In the genomic region with DNA sequence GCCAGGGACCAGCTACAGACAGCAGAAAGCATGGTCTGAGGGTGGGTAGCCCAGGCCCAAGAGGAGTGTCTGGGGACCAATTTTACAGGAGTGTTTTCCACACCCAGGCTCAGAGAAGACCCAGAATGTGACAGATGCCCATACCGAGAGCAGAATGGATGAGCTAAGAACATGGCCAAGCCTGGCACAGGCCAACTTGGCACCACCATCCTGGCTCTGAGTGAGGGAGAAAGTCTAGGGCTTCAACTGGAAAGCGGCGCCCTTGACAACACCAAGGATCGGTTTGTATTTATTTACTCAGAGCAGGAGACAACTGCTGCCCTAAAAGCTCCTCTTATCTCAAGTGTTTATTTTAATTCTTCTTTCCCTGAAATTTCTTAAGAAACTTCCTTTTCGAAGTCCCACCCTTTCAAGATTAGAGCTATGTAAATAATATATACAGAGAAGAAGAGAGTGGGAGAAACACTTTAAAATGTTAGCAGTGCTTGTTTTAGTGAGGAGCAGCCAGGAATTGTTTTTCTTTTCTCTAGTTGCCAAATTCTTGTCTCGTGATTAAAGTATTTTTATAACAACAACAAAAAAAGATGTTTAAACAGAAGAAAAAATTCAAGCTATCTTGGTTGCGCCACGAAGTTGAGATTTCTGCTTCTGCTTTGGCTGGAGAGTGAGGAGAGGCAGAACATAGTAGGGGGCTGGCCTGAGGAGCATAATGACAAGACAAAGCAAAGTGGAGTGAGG, we compare ENCODE assay signal across 10 cellular contexts. TPM values are rescaled to one million over a fixed set of nuclear protein-coding genes. Genes with fewer than 3 reads are reported as not detected.
A peak's percentile ranks its signal among the peaks of the same experiment; 100 is the strongest.
DNase-seq lines count a peak whose midpoint lies in the region; ATAC-seq and TF ChIP-seq lines count a peak whose summit lies in the region.
"Had no signal": no experiment of that assay in that cellular context is flagged by ENCODE, and none has a peak within 500 bp of the region (broad histone marks: within the 10 kb centered on the region; RNA-seq: fewer than 3 reads in every experiment).

No MANE protein-coding gene starts in this region.

- ATAC-seq in left ventricle myocardium superior = peak; percentile 46
- no peak for ATAC-seq in GM18858 (IDR thresholded peaks at IDR 0.05; ENCODE audit: unreplicated experiment)
- no peak for ATAC-seq in HG03039 (IDR thresholded peaks at IDR 0.05; ENCODE audit: unreplicated experiment)
- no peak for ATAC-seq in GM18498 (IDR thresholded peaks at IDR 0.05; ENCODE audit: unreplicated experiment)

- no peaks in the 10 kb centered on the region for H3K9me3 ChIP-seq in spleen

- H3K4me1 ChIP-seq in spleen = peaks cover 0 to 36% (median 16%) of the 10 kb centered on the region in 6 donors

- in situ Hi-C loops in astrocyte of the spinal cord (cut with HindIII; ENCODE audit: low sequenced_read_pairs) = no loop called here

- H3K36me3 ChIP-seq in spleen = peaks cover 0 to 36% (median 0%) of the 10 kb centered on the region in 6 donors

- H3K4me3 ChIP-seq in astrocyte of the spinal cord (ENCODE audit: low read depth, low read length) = no peak overlapping the region
- no peak overlapping the region for H3K4me3 ChIP-seq in spleen

- TF ChIP-seq CTCF in astrocyte of the spinal cord (IDR thresholded peaks at IDR 0.05; ENCODE audit: low read depth, low read length) (no peak), spleen (IDR thresholded peaks at IDR 0.05 in 8 of 11, conservative IDR thresholded peaks at IDR 0.05 in 3 of 11) (no peak)

- peaks cover 0 to 31% (median 20%) of the 10 kb centered on the region in 7 donors for H3K27me3 ChIP-seq in spleen (replicated peaks in 1 of 7)

- intact Hi-C loops in left ventricle myocardium superior (cut with micrococcal nuclease) = no loop called here
- intact Hi-C loops in spleen (cut with DNase I; ENCODE audit: low total_unique reads) = no loop called here

- DNase-seq in EL = peak; percentile 53
- DNase-seq in astrocyte of the spinal cord (ENCODE audit: low read depth, low spot score) = peak; percentile 54
- peak; percentile 60 for DNase-seq in left ventricle myocardium superior
- no peak for DNase-seq in spleen
- DNase-seq in stimulated activated CD4-positive, alpha-beta T cell treated with anti-CD3 and anti-CD28 coated beads, Interleukin-12 subunit alpha, Interleukin-12 subunit beta, amount 100 ng/mL, for 4 hours = no peak
- DNase-seq: kidney glomerular epithelial cell, NCI-H2171 had no signal

- H3K27ac ChIP-seq in spleen = peak overlapping the region in 6 of 8 donors; percentile 9 to 58 (median 52)

- WGBS in spleen, 5 donors = 69 to 86% (median 75%) methylated on average over 8 of the region's 8 CpGs

- no peak for TF ChIP-seq POLR2A in spleen (IDR thresholded peaks at IDR 0.05)

RNA-seq across cellular contexts. Expression of gene TNXB, which starts 16.2 kb away (rescaled TPM):
- total RNA-seq in left ventricle myocardium superior = 64.1 TPM
- total RNA-seq in spleen = 100 to 1,000 TPM in 2 of 7 donors, 10 to 100 TPM in 5; 37.6 to 117 (median 72.7) TPM
- 10 to 100 TPM; 13.7 to 39.3 (median 32.5) TPM for polyA plus RNA-seq in spleen

RNA-seq across cellular contexts. Expression of gene ATF6B, which starts 35.1 kb away (rescaled TPM):
- total RNA-seq in left ventricle myocardium superior (26.8 TPM), spleen (100 to 1,000 TPM in 4 of 7 donors, 10 to 100 TPM in 3; 79.1 to 126 (median 101) TPM)
- polyA plus RNA-seq in spleen = 10 to 100 TPM; 45.3 to 72.7 (median 46.2) TPM

RNA-seq across cellular contexts. Expression of gene FKBPL, which starts 37.2 kb away (rescaled TPM):
- 2.6 TPM for total RNA-seq in left ventricle myocardium superior
- total RNA-seq in spleen = 1 to 10 TPM; 2.9 to 5.8 (median 4.3) TPM
- 1 to 10 TPM; 4.7 to 6.1 (median 6.0) TPM for polyA plus RNA-seq in spleen

RNA-seq across cellular contexts. Expression of gene CYP21A2, which starts 54.7 kb away (rescaled TPM):
- 0.52 TPM for total RNA-seq in left ventricle myocardium superior
- 10 to 100 TPM in 2 of 7 donors, 1 to 10 TPM in 5; 4.9 to 14.3 (median 7.1) TPM for total RNA-seq in spleen
- 1 to 10 TPM in 2 of 3 donors, under 1 TPM in 1; 0.97 to 2.4 (median 2.2) TPM for polyA plus RNA-seq in spleen

RNA-seq across cellular contexts. Expression of gene PRRT1, which starts 58.8 kb away (rescaled TPM):
- total RNA-seq in left ventricle myocardium superior (0.27 TPM), spleen (1 to 10 TPM in 2 of 7 donors, under 1 TPM in 5; 0.28 to 1.7 (median 0.85) TPM)
- 1 to 10 TPM; 1.1 to 2.3 (median 1.9) TPM for polyA plus RNA-seq in spleen

Comparison
In these comparisons a context has a peak if more than half of its experiments do, and no peak if none do; other contexts are left out.
1. DNase-seq: peak in EL (single experiment), astrocyte of the spinal cord (single experiment) and left ventricle myocardium superior (single experiment); none in spleen (single experiment) and stimulated activated CD4-positive, alpha-beta T cell treated with anti-CD3 and anti-CD28 coated beads, Interleukin-12 subunit alpha, Interleukin-12 subunit beta, amount 100 ng/mL, for 4 hours (single experiment).